ENCODE assay signal across 17 cellular contexts in the genomic region with DNA sequence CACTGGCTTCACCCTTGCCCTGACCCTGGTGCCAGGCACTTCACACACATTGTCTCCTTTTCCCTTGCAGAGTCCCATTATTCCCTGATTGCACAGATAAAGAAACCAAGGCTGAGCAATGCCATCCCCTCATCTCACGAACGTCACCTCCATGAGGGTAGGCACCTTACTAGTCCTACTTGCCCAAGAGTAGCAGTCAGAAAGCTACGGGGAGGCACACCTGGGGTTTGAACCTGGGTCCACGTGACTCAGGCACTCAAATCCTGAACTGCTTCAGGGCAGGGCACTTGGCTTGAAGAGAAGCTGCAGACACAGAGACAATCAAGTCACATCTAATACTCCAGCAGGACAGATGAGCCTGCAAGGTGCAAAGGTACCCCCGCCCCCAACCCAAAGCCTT. TPM values are rescaled to one million over a fixed set of nuclear protein-coding genes. Genes with fewer than 3 reads are reported as not detected.
"Had no signal": no experiment of that assay in that cellular context is flagged by ENCODE, and none has a peak within 500 bp of the region (broad histone marks: within the 10 kb centered on the region; RNA-seq: fewer than 3 reads in every experiment).

No MANE protein-coding gene starts in this region.

- H3K4me3 Mint-ChIP-seq: activated CD4-positive, alpha-beta T cell treated with anti-CD3 and anti-CD28 coated beads, Interleukin-2, amount 10 ng/mL, durations not matched to agents 24 days and 14 days; activated T-helper 17 cell treated with anti-CD3 and anti-CD28 coated beads, Interleukin-2, amount 50 U/mL, for 72 hours; natural killer cell; stimulated activated naive CD8-positive, alpha-beta T cell treated with anti-CD3 and anti-CD28 coated beads, Interleukin-15, Interleukin-2, amounts not matched to agents 100 ng/mL and 50 ng/mL, for 24 hours; T-cell; WTC11 had no signal

- H3K4me1 ChIP-seq: prostate gland, sigmoid colon, uterus had no signal

- H3K36me3 ChIP-seq: prostate gland, sigmoid colon, thoracic aorta, uterus had no signal

- DNase-seq: activated CD4-positive, alpha-beta T cell treated with anti-CD3 and anti-CD28 coated beads, Interleukin-2, amount 10 ng/mL, durations not matched to agents 24 days and 14 days; activated naive CD4-positive, alpha-beta T cell treated with anti-CD3 and anti-CD28 coated beads, Interleukin-2, amount 50 U/mL, for 16 hours; amygdala; cerebellar nuclear complex; dermis blood vessel endothelial cell; left cardiac atrium; natural killer cell; sigmoid colon; stimulated activated CD8-positive, alpha-beta memory T cell treated with anti-CD3 and anti-CD28 coated beads, Interleukin-4, amount 100 ng/mL, for 48 hours; T-cell; uterus had no signal

- H3K27me3 Mint-ChIP-seq: stimulated activated naive CD8-positive, alpha-beta T cell treated with anti-CD3 and anti-CD28 coated beads, Interleukin-15, Interleukin-2, amounts not matched to agents 100 ng/mL and 50 ng/mL, for 24 hours had no signal

- H3K27ac ChIP-seq: sigmoid colon, thoracic aorta, uterus had no signal

- H3K4me3 ChIP-seq: lung, sigmoid colon, thoracic aorta, uterus had no signal

- ATAC-seq: activated T-helper 17 cell treated with anti-CD3 and anti-CD28 coated beads, Interleukin-2, amount 50 U/mL, for 72 hours; natural killer cell; T-cell had no signal

- H3K27me3 ChIP-seq: sigmoid colon, uterus had no signal

- H3K36me3 Mint-ChIP-seq: natural killer cell, T-cell, WTC11 had no signal

- H3K9me3 ChIP-seq: prostate gland, sigmoid colon, thoracic aorta, uterus had no signal

- H3K9me3 Mint-ChIP-seq: activated CD4-positive, alpha-beta T cell treated with anti-CD3 and anti-CD28 coated beads, Interleukin-2, amount 10 ng/mL, durations not matched to agents 24 days and 14 days; activated T-helper 17 cell treated with anti-CD3 and anti-CD28 coated beads, Interleukin-2, amount 50 U/mL, for 72 hours; natural killer cell; stimulated activated naive CD8-positive, alpha-beta T cell treated with anti-CD3 and anti-CD28 coated beads, Interleukin-15, Interleukin-2, amounts not matched to agents 100 ng/mL and 50 ng/mL, for 24 hours; T-cell; WTC11 had no signal

- H3K27ac Mint-ChIP-seq: activated CD4-positive, alpha-beta T cell treated with anti-CD3 and anti-CD28 coated beads, Interleukin-2, amount 10 ng/mL, durations not matched to agents 24 days and 14 days; activated T-helper 17 cell treated with anti-CD3 and anti-CD28 coated beads, Interleukin-2, amount 50 U/mL, for 72 hours; natural killer cell; stimulated activated naive CD8-positive, alpha-beta T cell treated with anti-CD3 and anti-CD28 coated beads, Interleukin-15, Interleukin-2, amounts not matched to agents 100 ng/mL and 50 ng/mL, for 24 hours; T-cell; WTC11 had no signal

- H3K4me1 Mint-ChIP-seq: activated T-helper 17 cell treated with anti-CD3 and anti-CD28 coated beads, Interleukin-2, amount 50 U/mL, for 72 hours had no signal

RNA-seq across cellular contexts. Expression of a gene that starts 1.9 kb away (rescaled TPM):
- total RNA-seq: activated CD4-positive, alpha-beta T cell treated with anti-CD3 and anti-CD28 coated beads, Interleukin-2, amount 10 ng/mL, durations not matched to agents 24 days and 14 days; dermis blood vessel endothelial cell; left cardiac atrium had no signal
